Comparison of ENCODE assay signal across 1 cellular context in genomic region chr7:22302951-22303423, GRCh38.
A peak's percentile ranks its signal among the peaks of the same experiment; 100 is the strongest.
TF ChIP-seq lines count a peak whose summit lies in the region.

No MANE protein-coding gene starts in this region.

TF ChIP-seq in K562, 482 proteins besides CTCF, POLR2A, EP300 and RAD21 (continued from another document):
- TF ChIP-seq CCNT2 (IDR thresholded peaks at IDR 0.05; ENCODE audit: borderline replicate concordance, extremely low read depth, insufficient read length, low read depth, low read length), result peak; percentile 20
- TF ChIP-seq ZNF384 (IDR thresholded peaks at IDR 0.05; ENCODE audit: low read depth, low read length), result peak; percentile 54; the same call in 1 of the 2 replicates
- peak in 1 of 2 experiments; percentile 21; a peak in 1 of 4 replicates for TF ChIP-seq TRIM24 (IDR thresholded peaks at IDR 0.05)
- no peak for TF ChIP-seq CEBPG (CRISPR knock-in tag; IDR thresholded peaks at IDR 0.05)
- peak; percentile 7 to 54; a peak in 2 of 4 replicates for TF ChIP-seq CEBPG (tag; conservative IDR thresholded peaks at IDR 0.05 in 1 of 2, IDR thresholded peaks at IDR 0.05 in 1 of 2)
- TF ChIP-seq EP400 (IDR thresholded peaks at IDR 0.05), result 0 out of 2 replicates have a peak, but pooled peaks have one; percentile 12
- TF ChIP-seq RCOR1 (IDR thresholded peaks at IDR 0.05; ENCODE audit: borderline replicate concordance in 1 of 2, low read depth in 2 of 2, low read length in 2 of 2), result 0 out of 4 replicates have a peak, but pooled peaks of 1 of the 2 experiments have one; percentile 19
- peak; percentile 19; the same call in 1 of the 2 replicates for TF ChIP-seq NCOR1 (IDR thresholded peaks at IDR 0.05)
- TF ChIP-seq TEAD4 (IDR thresholded peaks at IDR 0.05; ENCODE audit: low read length), result peak; percentile 67; the same call in 1 of the 2 replicates
- no peak for TF ChIP-seq TEAD4 (CRISPR knock-in tag; IDR thresholded peaks at IDR 0.05; ENCODE audit: borderline replicate concordance)
- TF ChIP-seq RFX1 (IDR thresholded peaks at IDR 0.05), result peak; percentile 76
- no peak for TF ChIP-seq FOXJ2 (tag; IDR thresholded peaks at IDR 0.05)
- peak in 1 of 2 experiments; percentile 77; a peak in 2 of 4 replicates for TF ChIP-seq SRF (CRISPR knock-in tag; IDR thresholded peaks at IDR 0.05)
- 0 out of 2 replicates have a peak, but pooled peaks have one; percentile 14 for TF ChIP-seq CBFA2T2 (conservative IDR thresholded peaks at IDR 0.05)
- no peak for TF ChIP-seq DNMT1 (IDR thresholded peaks at IDR 0.05)
- no peak for TF ChIP-seq MBD1 (CRISPR knock-in tag; IDR thresholded peaks at IDR 0.05)
- TF ChIP-seq ARID1B (IDR thresholded peaks at IDR 0.05), result peak; percentile 68
- TF ChIP-seq TAL1 (IDR thresholded peaks at IDR 0.05), result peak; percentile 64
- TF ChIP-seq CEBPB (tag; IDR thresholded peaks at IDR 0.05), result peak; percentile 33
- no peak for TF ChIP-seq RNF219 (CRISPR knock-in tag; IDR thresholded peaks at IDR 0.05)
- peak; percentile 43 for TF ChIP-seq MTA2 (IDR thresholded peaks at IDR 0.05; ENCODE audit: low read depth)
- TF ChIP-seq CBFA2T3 (IDR thresholded peaks at IDR 0.05), result peak; percentile 65
